ENCODE assay signal across 23 cellular contexts in genomic region chrX:108993909-108994308, GRCh38.
"Had no signal": no experiment of that assay in that cellular context is flagged by ENCODE, and none has a peak within 500 bp of the region (broad histone marks: within the 10 kb centered on the region; RNA-seq: fewer than 3 reads in every experiment).

No MANE protein-coding gene starts in this region.

- DNase-seq: hypothalamus; immature natural killer cell; islet precursor cell; kidney glomerular epithelial cell; left ventricle myocardium superior; lower lobe of right lung; naive thymus-derived CD8-positive, alpha-beta T cell; nephron progenitor cell; nucleus accumbens; stimulated activated CD4-positive, alpha-beta T cell treated with anti-CD3 and anti-CD28 coated beads, Interleukin-12 subunit alpha, Interleukin-12 subunit beta, amount 100 ng/mL, for 4 hours; stimulated activated CD4-positive, alpha-beta T cell treated with anti-CD3 and anti-CD28 coated beads, Interleukin-1b, Interleukin-23, amount 100 ng/mL, for 48 hours; stimulated activated CD4-positive, alpha-beta T cell treated with anti-CD3 and anti-CD28 coated beads, Interleukin-4, amount 100 ng/mL, for 1 hour; stimulated activated CD8-positive, alpha-beta memory T cell treated with anti-CD3 and anti-CD28 coated beads, Interleukin-4, amount 100 ng/mL, for 48 hours; stimulated activated naive CD4-positive, alpha-beta T cell; stimulated activated naive CD8-positive, alpha-beta T cell treated with anti-CD3 and anti-CD28 coated beads, Interleukin-15, amount 100 ng/mL, for 72 hours; trophoblast cell had no signal

- H3K4me2 ChIP-seq: smooth muscle cell had no signal

- H3K27ac ChIP-seq: lower lobe of right lung, prostate gland, right atrium auricular region, suprapubic skin, vagina had no signal

- H3K4me3 Mint-ChIP-seq: immature natural killer cell; naive thymus-derived CD8-positive, alpha-beta T cell; nephron progenitor cell; stimulated activated naive CD8-positive, alpha-beta T cell treated with anti-CD3 and anti-CD28 coated beads, Interleukin-15, amount 100 ng/mL, for 72 hours had no signal

- H3K4me1 Mint-ChIP-seq: immature natural killer cell; naive thymus-derived CD8-positive, alpha-beta T cell; nephron progenitor cell; stimulated activated naive CD8-positive, alpha-beta T cell treated with anti-CD3 and anti-CD28 coated beads, Interleukin-15, amount 100 ng/mL, for 72 hours had no signal

- H3K27me3 Mint-ChIP-seq: naive thymus-derived CD8-positive, alpha-beta T cell; stimulated activated naive CD8-positive, alpha-beta T cell treated with anti-CD3 and anti-CD28 coated beads, Interleukin-15, amount 100 ng/mL, for 72 hours had no signal

- ATAC-seq: left ventricle myocardium superior; lower lobe of right lung; naive thymus-derived CD8-positive, alpha-beta T cell; sciatic nerve; stimulated activated naive CD8-positive, alpha-beta T cell treated with anti-CD3 and anti-CD28 coated beads, Interleukin-15, amount 100 ng/mL, for 72 hours had no signal

- H3K9me3 ChIP-seq: lower lobe of right lung, prostate gland, suprapubic skin, vagina had no signal

- FAIRE-seq: frontal cortex had no signal

- H3K36me3 ChIP-seq: lower lobe of right lung, prostate gland, right atrium auricular region, suprapubic skin, vagina had no signal

- H3K27ac Mint-ChIP-seq: immature natural killer cell; naive thymus-derived CD8-positive, alpha-beta T cell; nephron progenitor cell; stimulated activated naive CD8-positive, alpha-beta T cell treated with anti-CD3 and anti-CD28 coated beads, Interleukin-15, amount 100 ng/mL, for 72 hours had no signal

- H3K4me1 ChIP-seq: lower lobe of right lung, prostate gland, right atrium auricular region, suprapubic skin, vagina had no signal

- H3K36me3 Mint-ChIP-seq: immature natural killer cell had no signal

- H3K27me3 ChIP-seq: right atrium auricular region, suprapubic skin, vagina had no signal

- H3K4me3 ChIP-seq: lower lobe of right lung, prostate gland, right atrium auricular region, smooth muscle cell, suprapubic skin, vagina had no signal
